ENCODE assay signal across 8 cellular contexts in the genomic region with DNA sequence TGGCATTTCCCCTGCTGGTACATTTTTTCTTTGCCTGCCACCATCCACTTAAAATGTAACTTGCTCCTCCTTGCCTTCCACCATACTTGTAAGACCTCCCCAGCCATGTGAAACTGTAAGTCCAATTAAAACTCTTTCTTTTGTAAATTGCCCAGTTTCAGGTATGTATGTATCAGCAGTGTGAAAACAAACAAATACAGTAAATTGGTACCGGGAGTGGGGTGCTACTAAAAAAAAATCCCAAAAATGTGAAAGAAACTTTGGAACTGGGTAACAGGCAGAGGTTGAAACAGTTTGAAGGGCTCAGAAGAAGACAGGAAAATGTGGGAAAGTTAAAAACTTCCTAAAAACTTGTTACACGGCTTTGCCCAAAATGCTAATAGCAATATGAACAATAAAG.
"Had no signal": no experiment of that assay in that cellular context is flagged by ENCODE, and none has a peak within 500 bp of the region (broad histone marks: within the 10 kb centered on the region; RNA-seq: fewer than 3 reads in every experiment).

No MANE protein-coding gene starts in this region.

- H3K4me3 ChIP-seq: GM12878 had no signal

- DNase-seq: GDM1, GF-D8 had no signal

- FAIRE-seq: G401.6, GM12878, GM12891, GM12892, GM18507, GM19239 had no signal

- ATAC-seq: GM12878 had no signal
